Comparison of ENCODE assay signal across 1 cellular context in genomic region chr16:69351309-69352027, GRCh38.
TF ChIP-seq lines count a peak whose summit lies in the region.

Gene TMED6 (minus strand): TSS chr16:69351786. CDS start chr16:69351753, 33 bp downstream.

TF ChIP-seq in IMR-90, 13 proteins besides CTCF, POLR2A, EP300 and RAD21 (continued from another document):
- TF ChIP-seq, protein P1, sequence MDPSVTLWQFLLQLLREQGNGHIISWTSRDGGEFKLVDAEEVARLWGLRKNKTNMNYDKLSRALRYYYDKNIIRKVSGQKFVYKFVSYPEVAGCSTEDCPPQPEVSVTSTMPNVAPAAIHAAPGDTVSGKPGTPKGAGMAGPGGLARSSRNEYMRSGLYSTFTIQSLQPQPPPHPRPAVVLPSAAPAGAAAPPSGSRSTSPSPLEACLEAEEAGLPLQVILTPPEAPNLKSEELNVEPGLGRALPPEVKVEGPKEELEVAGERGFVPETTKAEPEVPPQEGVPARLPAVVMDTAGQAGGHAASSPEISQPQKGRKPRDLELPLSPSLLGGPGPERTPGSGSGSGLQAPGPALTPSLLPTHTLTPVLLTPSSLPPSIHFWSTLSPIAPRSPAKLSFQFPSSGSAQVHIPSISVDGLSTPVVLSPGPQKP (IDR thresholded peaks at IDR 0.05; ENCODE audit: borderline replicate concordance, low read depth, low read length): no peak
- TF ChIP-seq USF2 (IDR thresholded peaks at IDR 0.05; ENCODE audit: low read depth, low read length) (no peak), RCOR1 (IDR thresholded peaks at IDR 0.05; ENCODE audit: insufficient replicate concordance, low read length) (no peak), CEBPB (IDR thresholded peaks at IDR 0.05; ENCODE audit: low read depth, low read length) (no peak), NFE2L2 (IDR thresholded peaks at IDR 0.05; ENCODE audit: low read depth, low read length) (no peak)
